ENCODE assay signal across 1 cellular context in the genomic region with DNA sequence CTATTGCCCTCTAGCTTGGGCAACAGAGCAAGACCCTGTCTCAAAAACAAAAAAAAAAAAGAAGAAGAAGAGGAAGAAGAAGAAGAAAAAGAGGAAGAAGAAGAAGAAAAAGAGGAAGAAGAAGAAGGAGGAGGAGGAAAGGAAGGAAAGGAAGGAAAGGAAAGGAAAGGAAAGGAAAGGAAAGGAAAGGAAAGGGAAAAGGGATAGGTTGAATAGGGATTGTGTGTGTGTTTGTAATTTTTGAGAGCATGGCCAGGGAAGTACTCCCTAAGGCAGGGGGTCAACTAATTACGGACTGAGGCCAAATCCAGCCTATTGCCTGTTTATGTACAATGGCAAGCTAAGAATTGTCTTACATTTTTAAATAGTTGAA.
A peak's percentile ranks its signal among the peaks of the same experiment; 100 is the strongest.
TF ChIP-seq lines count a peak whose summit lies in the region.

No MANE protein-coding gene starts in this region.

TF ChIP-seq in K562, 482 proteins besides CTCF, POLR2A, EP300 and RAD21:
- TF ChIP-seq KLF16 (IDR thresholded peaks at IDR 0.05) (no peak), LARP7 (IDR thresholded peaks at IDR 0.05) (0 out of 2 replicates have a peak, but pooled peaks have one; percentile 15), PHF21A (IDR thresholded peaks at IDR 0.05; ENCODE audit: borderline replicate concordance, low read depth) (no peak), NCOA2 (IDR thresholded peaks at IDR 0.05; ENCODE audit: partially characterized antibody in 2 of 2) (no peak), OTX1 (CRISPR knock-in tag; IDR thresholded peaks at IDR 0.05) (0 out of 2 replicates have a peak, but pooled peaks have one; percentile 67), XRCC5 (IDR thresholded peaks at IDR 0.05; ENCODE audit: low read depth, low read length) (no peak), RBBP5 (IDR thresholded peaks at IDR 0.05; ENCODE audit: borderline replicate concordance, insufficient read depth, low read length, poor library complexity, severe bottlenecking) (no peak), EWSR1 (IDR thresholded peaks at IDR 0.05; ENCODE audit: borderline replicate concordance, low read depth, partially characterized antibody) (peak; percentile 82), ETV6 (IDR thresholded peaks at IDR 0.05; ENCODE audit: borderline replicate concordance in 1 of 2, low read depth in 2 of 2, low read length in 1 of 2) (peak; percentile 26 to 55; a peak in 2 of 4 replicates), ETV6 (CRISPR knock-in tag; IDR thresholded peaks at IDR 0.05; ENCODE audit: borderline replicate concordance) (no peak), ZNF445 (CRISPR knock-in tag; IDR thresholded peaks at IDR 0.05; ENCODE audit: low read depth) (no peak), HMG20B (CRISPR knock-in tag; IDR thresholded peaks at IDR 0.05) (no peak), ATF7 (IDR thresholded peaks at IDR 0.05) (no peak), HDAC8 (tag; IDR thresholded peaks at IDR 0.05) (no peak), MTA1 (IDR thresholded peaks at IDR 0.05; ENCODE audit: borderline replicate concordance) (peak; percentile 77; the same call in 1 of the 2 replicates), SUPT5H (IDR thresholded peaks at IDR 0.05) (no peak), MTA2 (IDR thresholded peaks at IDR 0.05; ENCODE audit: low read depth) (0 out of 2 replicates have a peak, but pooled peaks have one; percentile 41), CEBPG (CRISPR knock-in tag; IDR thresholded peaks at IDR 0.05) (no peak), CEBPG (tag; conservative IDR thresholded peaks at IDR 0.05 in 1 of 2, IDR thresholded peaks at IDR 0.05 in 1 of 2) (no peak), SMARCA4 (IDR thresholded peaks at IDR 0.05) (peak; percentile 29; the same call in 1 of the 2 replicates), BACH1 (tag; IDR thresholded peaks at IDR 0.05) (0 out of 2 replicates have a peak, but pooled peaks have one; percentile 29), ARID2 (IDR thresholded peaks at IDR 0.05) (peak; percentile 25; the same call in 1 of the 2 replicates), ZNF121 (CRISPR knock-in tag; conservative IDR thresholded peaks at IDR 0.05) (no peak), HDAC1 (IDR thresholded peaks at IDR 0.05) (peak in 1 of 2 experiments; percentile 17; a peak in 1 of 4 replicates), SMARCE1 (IDR thresholded peaks at IDR 0.05) (peak; percentile 54; the same call in 1 of the 2 replicates), EHMT2 (IDR thresholded peaks at IDR 0.05) (peak; percentile 45; the same call in 1 of the 2 replicates), ZFX (CRISPR knock-in tag; IDR thresholded peaks at IDR 0.05) (no peak), DNMT1 (IDR thresholded peaks at IDR 0.05) (no peak), HCFC1 (IDR thresholded peaks at IDR 0.05; ENCODE audit: low read depth, low read length) (no peak), KAT2B (IDR thresholded peaks at IDR 0.05; ENCODE audit: low read depth, low read length) (no peak), DPF2 (IDR thresholded peaks at IDR 0.05) (peak; percentile 29; the same call in 1 of the 2 replicates), ARHGAP35 (IDR thresholded peaks at IDR 0.05; ENCODE audit: partially characterized antibody) (peak; percentile 51)
- TF ChIP-seq, protein P1, sequence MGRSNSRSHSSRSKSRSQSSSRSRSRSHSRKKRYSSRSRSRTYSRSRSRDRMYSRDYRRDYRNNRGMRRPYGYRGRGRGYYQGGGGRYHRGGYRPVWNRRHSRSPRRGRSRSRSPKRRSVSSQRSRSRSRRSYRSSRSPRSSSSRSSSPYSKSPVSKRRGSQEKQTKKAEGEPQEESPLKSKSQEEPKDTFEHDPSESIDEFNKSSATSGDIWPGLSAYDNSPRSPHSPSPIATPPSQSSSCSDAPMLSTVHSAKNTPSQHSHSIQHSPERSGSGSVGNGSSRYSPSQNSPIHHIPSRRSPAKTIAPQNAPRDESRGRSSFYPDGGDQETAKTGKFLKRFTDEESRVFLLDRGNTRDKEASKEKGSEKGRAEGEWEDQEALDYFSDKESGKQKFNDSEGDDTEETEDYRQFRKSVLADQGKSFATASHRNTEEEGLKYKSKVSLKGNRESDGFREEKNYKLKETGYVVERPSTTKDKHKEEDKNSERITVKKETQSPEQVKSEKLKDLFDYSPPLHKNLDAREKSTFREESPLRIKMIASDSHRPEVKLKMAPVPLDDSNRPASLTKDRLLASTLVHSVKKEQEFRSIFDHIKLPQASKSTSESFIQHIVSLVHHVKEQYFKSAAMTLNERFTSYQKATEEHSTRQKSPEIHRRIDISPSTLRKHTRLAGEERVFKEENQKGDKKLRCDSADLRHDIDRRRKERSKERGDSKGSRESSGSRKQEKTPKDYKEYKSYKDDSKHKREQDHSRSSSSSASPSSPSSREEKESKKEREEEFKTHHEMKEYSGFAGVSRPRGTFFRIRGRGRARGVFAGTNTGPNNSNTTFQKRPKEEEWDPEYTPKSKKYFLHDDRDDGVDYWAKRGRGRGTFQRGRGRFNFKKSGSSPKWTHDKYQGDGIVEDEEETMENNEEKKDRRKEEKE (IDR thresholded peaks at IDR 0.05; ENCODE audit: borderline replicate concordance in 1 of 2, control insufficient read depth in 1 of 2, low read depth in 2 of 2, low read length in 1 of 2), result peak in 1 of 2 experiments; percentile 80; a peak in 2 of 4 replicates
- TF ChIP-seq, protein P2, sequence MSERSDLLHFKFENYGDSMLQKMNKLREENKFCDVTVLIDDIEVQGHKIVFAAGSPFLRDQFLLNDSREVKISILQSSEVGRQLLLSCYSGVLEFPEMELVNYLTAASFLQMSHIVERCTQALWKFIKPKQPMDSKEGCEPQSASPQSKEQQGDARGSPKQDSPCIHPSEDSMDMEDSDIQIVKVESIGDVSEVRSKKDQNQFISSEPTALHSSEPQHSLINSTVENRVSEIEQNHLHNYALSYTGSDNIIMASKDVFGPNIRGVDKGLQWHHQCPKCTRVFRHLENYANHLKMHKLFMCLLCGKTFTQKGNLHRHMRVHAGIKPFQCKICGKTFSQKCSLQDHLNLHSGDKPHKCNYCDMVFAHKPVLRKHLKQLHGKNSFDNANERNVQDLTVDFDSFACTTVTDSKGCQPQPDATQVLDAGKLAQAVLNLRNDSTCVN (CRISPR knock-in tag; IDR thresholded peaks at IDR 0.05), result peak; percentile 75; the same call in 1 of the 2 replicates
- TF ChIP-seq, protein P3, sequence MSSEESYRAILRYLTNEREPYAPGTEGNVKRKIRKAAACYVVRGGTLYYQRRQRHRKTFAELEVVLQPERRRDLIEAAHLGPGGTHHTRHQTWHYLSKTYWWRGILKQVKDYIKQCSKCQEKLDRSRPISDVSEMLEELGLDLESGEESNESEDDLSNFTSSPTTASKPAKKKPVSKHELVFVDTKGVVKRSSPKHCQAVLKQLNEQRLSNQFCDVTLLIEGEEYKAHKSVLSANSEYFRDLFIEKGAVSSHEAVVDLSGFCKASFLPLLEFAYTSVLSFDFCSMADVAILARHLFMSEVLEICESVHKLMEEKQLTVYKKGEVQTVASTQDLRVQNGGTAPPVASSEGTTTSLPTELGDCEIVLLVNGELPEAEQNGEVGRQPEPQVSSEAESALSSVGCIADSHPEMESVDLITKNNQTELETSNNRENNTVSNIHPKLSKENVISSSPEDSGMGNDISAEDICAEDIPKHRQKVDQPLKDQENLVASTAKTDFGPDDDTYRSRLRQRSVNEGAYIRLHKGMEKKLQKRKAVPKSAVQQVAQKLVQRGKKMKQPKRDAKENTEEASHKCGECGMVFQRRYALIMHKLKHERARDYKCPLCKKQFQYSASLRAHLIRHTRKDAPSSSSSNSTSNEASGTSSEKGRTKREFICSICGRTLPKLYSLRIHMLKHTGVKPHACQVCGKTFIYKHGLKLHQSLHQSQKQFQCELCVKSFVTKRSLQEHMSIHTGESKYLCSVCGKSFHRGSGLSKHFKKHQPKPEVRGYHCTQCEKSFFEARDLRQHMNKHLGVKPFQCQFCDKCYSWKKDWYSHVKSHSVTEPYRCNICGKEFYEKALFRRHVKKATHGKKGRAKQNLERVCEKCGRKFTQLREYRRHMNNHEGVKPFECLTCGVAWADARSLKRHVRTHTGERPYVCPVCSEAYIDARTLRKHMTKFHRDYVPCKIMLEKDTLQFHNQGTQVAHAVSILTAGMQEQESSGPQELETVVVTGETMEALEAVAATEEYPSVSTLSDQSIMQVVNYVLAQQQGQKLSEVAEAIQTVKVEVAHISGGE (CRISPR knock-in tag; IDR thresholded peaks at IDR 0.05), result peak in 1 of 3 experiments; percentile 86; a peak in 1 of 6 replicates
- TF ChIP-seq, protein P4, sequence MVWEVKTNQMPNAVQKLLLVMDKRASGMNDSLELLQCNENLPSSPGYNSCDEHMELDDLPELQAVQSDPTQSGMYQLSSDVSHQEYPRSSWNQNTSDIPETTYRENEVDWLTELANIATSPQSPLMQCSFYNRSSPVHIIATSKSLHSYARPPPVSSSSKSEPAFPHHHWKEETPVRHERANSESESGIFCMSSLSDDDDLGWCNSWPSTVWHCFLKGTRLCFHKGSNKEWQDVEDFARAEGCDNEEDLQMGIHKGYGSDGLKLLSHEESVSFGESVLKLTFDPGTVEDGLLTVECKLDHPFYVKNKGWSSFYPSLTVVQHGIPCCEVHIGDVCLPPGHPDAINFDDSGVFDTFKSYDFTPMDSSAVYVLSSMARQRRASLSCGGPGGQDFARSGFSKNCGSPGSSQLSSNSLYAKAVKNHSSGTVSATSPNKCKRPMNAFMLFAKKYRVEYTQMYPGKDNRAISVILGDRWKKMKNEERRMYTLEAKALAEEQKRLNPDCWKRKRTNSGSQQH (CRISPR knock-in tag; IDR thresholded peaks at IDR 0.05), result no peak
- TF ChIP-seq, protein P5, sequence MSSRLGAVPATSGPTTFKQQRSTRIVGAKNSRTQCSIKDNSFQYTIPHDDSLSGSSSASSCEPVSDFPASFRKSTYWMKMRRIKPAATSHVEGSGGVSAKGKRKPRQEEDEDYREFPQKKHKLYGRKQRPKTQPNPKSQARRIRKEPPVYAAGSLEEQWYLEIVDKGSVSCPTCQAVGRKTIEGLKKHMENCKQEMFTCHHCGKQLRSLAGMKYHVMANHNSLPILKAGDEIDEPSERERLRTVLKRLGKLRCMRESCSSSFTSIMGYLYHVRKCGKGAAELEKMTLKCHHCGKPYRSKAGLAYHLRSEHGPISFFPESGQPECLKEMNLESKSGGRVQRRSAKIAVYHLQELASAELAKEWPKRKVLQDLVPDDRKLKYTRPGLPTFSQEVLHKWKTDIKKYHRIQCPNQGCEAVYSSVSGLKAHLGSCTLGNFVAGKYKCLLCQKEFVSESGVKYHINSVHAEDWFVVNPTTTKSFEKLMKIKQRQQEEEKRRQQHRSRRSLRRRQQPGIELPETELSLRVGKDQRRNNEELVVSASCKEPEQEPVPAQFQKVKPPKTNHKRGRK (tag; IDR thresholded peaks at IDR 0.05), result 0 out of 2 replicates have a peak, but pooled peaks have one; percentile 88
- TF ChIP-seq, protein P6, sequence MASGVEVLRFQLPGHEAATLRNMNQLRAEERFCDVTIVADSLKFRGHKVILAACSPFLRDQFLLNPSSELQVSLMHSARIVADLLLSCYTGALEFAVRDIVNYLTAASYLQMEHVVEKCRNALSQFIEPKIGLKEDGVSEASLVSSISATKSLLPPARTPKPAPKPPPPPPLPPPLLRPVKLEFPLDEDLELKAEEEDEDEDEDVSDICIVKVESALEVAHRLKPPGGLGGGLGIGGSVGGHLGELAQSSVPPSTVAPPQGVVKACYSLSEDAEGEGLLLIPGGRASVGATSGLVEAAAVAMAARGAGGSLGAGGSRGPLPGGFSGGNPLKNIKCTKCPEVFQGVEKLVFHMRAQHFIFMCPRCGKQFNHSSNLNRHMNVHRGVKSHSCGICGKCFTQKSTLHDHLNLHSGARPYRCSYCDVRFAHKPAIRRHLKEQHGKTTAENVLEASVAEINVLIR (CRISPR knock-in tag; IDR thresholded peaks at IDR 0.05), result no peak
- TF ChIP-seq, protein P7, sequence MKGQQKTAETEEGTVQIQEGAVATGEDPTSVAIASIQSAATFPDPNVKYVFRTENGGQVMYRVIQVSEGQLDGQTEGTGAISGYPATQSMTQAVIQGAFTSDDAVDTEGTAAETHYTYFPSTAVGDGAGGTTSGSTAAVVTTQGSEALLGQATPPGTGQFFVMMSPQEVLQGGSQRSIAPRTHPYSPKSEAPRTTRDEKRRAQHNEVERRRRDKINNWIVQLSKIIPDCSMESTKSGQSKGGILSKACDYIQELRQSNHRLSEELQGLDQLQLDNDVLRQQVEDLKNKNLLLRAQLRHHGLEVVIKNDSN (CRISPR knock-in tag; IDR thresholded peaks at IDR 0.05), result no peak
- TF ChIP-seq, protein P8, sequence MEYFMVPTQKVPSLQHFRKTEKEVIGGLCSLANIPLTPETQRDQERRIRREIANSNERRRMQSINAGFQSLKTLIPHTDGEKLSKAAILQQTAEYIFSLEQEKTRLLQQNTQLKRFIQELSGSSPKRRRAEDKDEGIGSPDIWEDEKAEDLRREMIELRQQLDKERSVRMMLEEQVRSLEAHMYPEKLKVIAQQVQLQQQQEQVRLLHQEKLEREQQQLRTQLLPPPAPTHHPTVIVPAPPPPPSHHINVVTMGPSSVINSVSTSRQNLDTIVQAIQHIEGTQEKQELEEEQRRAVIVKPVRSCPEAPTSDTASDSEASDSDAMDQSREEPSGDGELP (CRISPR knock-in tag; IDR thresholded peaks at IDR 0.05; ENCODE audit: borderline replicate concordance), result no peak
- TF ChIP-seq, protein P9, sequence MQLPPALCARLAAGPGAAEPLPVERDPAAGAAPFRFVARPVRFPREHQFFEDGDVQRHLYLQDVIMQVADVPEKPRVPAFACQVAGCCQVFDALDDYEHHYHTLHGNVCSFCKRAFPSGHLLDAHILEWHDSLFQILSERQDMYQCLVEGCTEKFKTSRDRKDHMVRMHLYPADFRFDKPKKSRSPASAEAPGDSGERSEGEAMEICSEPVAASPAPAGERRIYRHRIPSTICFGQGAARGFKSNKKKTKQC (CRISPR knock-in tag; IDR thresholded peaks at IDR 0.05), result no peak
- TF ChIP-seq, protein P10, sequence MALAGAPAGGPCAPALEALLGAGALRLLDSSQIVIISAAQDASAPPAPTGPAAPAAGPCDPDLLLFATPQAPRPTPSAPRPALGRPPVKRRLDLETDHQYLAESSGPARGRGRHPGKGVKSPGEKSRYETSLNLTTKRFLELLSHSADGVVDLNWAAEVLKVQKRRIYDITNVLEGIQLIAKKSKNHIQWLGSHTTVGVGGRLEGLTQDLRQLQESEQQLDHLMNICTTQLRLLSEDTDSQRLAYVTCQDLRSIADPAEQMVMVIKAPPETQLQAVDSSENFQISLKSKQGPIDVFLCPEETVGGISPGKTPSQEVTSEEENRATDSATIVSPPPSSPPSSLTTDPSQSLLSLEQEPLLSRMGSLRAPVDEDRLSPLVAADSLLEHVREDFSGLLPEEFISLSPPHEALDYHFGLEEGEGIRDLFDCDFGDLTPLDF (CRISPR knock-in tag; IDR thresholded peaks at IDR 0.05), result no peak
- TF ChIP-seq, protein P11, sequence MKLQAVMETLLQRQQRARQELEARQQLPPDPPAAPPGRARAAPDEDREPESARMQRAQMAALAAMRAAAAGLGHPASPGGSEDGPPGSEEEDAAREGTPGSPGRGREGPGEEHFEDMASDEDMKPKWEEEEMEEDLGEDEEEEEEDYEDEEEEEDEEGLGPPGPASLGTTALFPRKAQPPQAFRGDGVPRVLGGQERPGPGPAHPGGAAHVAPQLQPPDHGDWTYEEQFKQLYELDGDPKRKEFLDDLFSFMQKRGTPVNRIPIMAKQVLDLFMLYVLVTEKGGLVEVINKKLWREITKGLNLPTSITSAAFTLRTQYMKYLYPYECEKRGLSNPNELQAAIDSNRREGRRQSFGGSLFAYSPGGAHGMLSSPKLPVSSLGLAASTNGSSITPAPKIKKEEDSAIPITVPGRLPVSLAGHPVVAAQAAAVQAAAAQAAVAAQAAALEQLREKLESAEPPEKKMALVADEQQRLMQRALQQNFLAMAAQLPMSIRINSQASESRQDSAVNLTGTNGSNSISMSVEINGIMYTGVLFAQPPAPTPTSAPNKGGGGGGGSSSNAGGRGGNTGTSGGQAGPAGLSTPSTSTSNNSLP (IDR thresholded peaks at IDR 0.05; ENCODE audit: borderline replicate concordance, low read depth, low read length), result no peak
